In the genomic region with DNA sequence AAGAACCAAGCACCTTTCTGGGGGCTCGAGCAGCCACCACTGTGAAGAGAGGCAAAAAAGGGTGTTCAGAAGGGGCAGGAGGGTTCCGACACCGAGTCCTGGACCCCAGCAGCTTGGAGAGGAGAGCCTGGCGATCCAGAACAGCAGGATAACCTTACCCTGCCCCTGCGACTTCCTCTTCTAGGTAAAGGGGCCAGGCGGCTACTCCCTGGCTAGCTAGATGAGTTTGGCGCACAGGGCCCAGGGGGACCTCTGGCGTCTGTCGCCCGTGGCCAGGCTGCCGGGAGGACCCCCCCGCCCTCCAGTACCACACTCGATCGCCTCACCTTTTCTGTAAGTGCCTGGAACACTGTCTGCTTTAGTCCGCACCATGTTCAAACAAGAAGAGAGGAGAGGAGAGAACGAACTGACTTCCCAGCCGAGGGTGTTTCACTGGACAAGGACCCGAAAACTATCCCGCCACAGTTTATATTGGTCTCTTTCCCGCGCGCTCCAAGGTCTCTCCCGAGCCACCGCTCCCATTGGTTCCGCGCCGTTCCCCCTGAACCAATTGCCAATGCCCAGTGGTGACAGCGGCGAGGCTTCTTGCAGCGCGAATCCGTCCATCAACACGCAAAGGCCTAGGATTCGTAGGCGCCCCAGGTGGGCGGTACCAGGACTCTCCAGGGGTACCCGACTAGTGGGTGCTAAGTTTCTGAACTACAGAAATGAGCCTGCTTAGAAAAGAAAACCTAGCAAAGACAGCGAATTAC, we compare ENCODE assay signal across 8 cellular contexts. TPM values are rescaled to one million over a fixed set of nuclear protein-coding genes. Genes with fewer than 3 reads are reported as not detected.
A peak's percentile ranks its signal among the peaks of the same experiment; 100 is the strongest.
DNase-seq lines count a peak whose midpoint lies in the region; ATAC-seq and TF ChIP-seq lines count a peak whose summit lies in the region.

A gene with protein sequence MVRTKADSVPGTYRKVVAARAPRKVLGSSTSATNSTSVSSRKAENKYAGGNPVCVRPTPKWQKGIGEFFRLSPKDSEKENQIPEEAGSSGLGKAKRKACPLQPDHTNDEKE (minus strand): TSS at position 442 of the 752 bp plus-strand sequence. CDS start 70 bp downstream, at position 372.

- peaks cover 4% of the 10 kb centered on the region for H3K36me3 Mint-ChIP-seq in activated T-helper 1 cell treated with anti-CD3 and anti-CD28 coated beads, Interleukin-12 subunit alpha, Interleukin-12 subunit beta, Interleukin-2, Interleukin-4 antibody, amounts not matched to agents 30 ng/mL and 10 ng/mL and 1 ng/mL, durations not matched to agents 14 hours and 24 hours and 36 hours (ENCODE audit: low read depth)
- H3K36me3 Mint-ChIP-seq in naive thymus-derived CD4-positive, alpha-beta T cell, result peaks cover 0 to 3% (median 0%) of the 10 kb centered on the region in 5 donors
- no peaks in the 10 kb centered on the region for H3K36me3 Mint-ChIP-seq in stimulated activated memory B cell treated with anti-CD40 and anti-IgM and Interleukin-4, amounts not matched to agents 10 μg/mL and 1 μg/mL and 100 μg/mL, for 72 hours

- no peaks in the 10 kb centered on the region for H4K20me1 ChIP-seq in fibroblast of lung (ENCODE audit: control insufficient read depth, extremely low read depth, insufficient read depth, low read length)

- CTCF ChIA-PET in naive thymus-derived CD4-positive, alpha-beta T cell (lab: Charles Lee), result interaction anchor here (0.6 to 1.0 kb wide), 2 partner anchors 11 to 130 kb away, joined by 3 to 4 read pairs; no protein-coding TSS in a partner anchor

- H3K4me1 Mint-ChIP-seq in activated T-helper 1 cell treated with anti-CD3 and anti-CD28 coated beads, Interleukin-12 subunit alpha, Interleukin-12 subunit beta, Interleukin-2, Interleukin-4 antibody, amounts not matched to agents 30 ng/mL and 10 ng/mL and 1 ng/mL, durations not matched to agents 14 hours and 24 hours and 36 hours (ENCODE audit: low read depth), result peaks cover 16% of the 10 kb centered on the region
- H3K4me1 Mint-ChIP-seq in naive thymus-derived CD4-positive, alpha-beta T cell, result peaks cover 0 to 36% (median 9%) of the 10 kb centered on the region in 7 donors
- H3K4me1 Mint-ChIP-seq in stimulated activated memory B cell treated with anti-CD40 and anti-IgM and Interleukin-4, amounts not matched to agents 10 μg/mL and 1 μg/mL and 100 μg/mL, for 72 hours, result peaks cover 23% of the 10 kb centered on the region

- peak within 1 kb of the TSS; percentile 50 for H2AFZ ChIP-seq in fibroblast of lung (ENCODE audit: low read length)

- H3K27me3 ChIP-seq in fibroblast of lung (ENCODE audit: control insufficient read depth, insufficient read depth, low read length), result no peaks in the 10 kb centered on the region
- H3K27me3 ChIP-seq in naive thymus-derived CD4-positive, alpha-beta T cell (ENCODE audit: control insufficient read depth in 2 of 2, insufficient read depth in 2 of 2, low read length in 2 of 2), result no peaks in the 10 kb centered on the region

- H3K27me3 Mint-ChIP-seq in activated T-helper 1 cell treated with anti-CD3 and anti-CD28 coated beads, Interleukin-12 subunit alpha, Interleukin-12 subunit beta, Interleukin-2, Interleukin-4 antibody, amounts not matched to agents 30 ng/mL and 10 ng/mL and 1 ng/mL, durations not matched to agents 14 hours and 24 hours and 36 hours (ENCODE audit: insufficient read depth), result no peaks in the 10 kb centered on the region
- H3K27me3 Mint-ChIP-seq in naive thymus-derived CD4-positive, alpha-beta T cell, result no peaks in the 10 kb centered on the region
- H3K27me3 Mint-ChIP-seq in stimulated activated memory B cell treated with anti-CD40 and anti-IgM and Interleukin-4, amounts not matched to agents 10 μg/mL and 1 μg/mL and 100 μg/mL, for 72 hours, result no peaks in the 10 kb centered on the region

- H3K4me3 ChIP-seq in LNCaP clone FGC (ENCODE audit: low read depth, low read length), result peak within 1 kb of the TSS; percentile 80
- H3K4me3 ChIP-seq in fibroblast of lung (replicated peaks in 1 of 4; ENCODE audit: control extremely low read depth in 1 of 4, insufficient read depth in 1 of 4, low read depth in 3 of 4, low read length in 4 of 4), result peak within 1 kb of the TSS; percentile 55 to 67 (median 60)
- peak within 1 kb of the TSS; percentile 66 for H3K4me3 ChIP-seq in naive thymus-derived CD4-positive, alpha-beta T cell (ENCODE audit: low read length)

- peak; percentile 100 for ATAC-seq in naive thymus-derived CD4-positive, alpha-beta T cell
- ATAC-seq in stimulated activated memory B cell treated with anti-CD40 and anti-IgM and Interleukin-4, amounts not matched to agents 10 μg/mL and 1 μg/mL and 100 μg/mL, for 72 hours, result peak; percentile 100

- H3K9ac ChIP-seq in fibroblast of lung (ENCODE audit: insufficient read depth, low read length), result peak within 1 kb of the TSS; percentile 41

- POLR2A ChIA-PET in naive thymus-derived CD4-positive, alpha-beta T cell (lab: Charles Lee), result interaction anchor here (0.6 to 1.0 kb wide), 3 partner anchors 10 to 753 kb away, joined by 3 to 6 read pairs (median 5); no protein-coding TSS in a partner anchor

- H3K4me2 ChIP-seq in fibroblast of lung (ENCODE audit: extremely low read depth, insufficient read depth, low read length), result peak within 1 kb of the TSS; percentile 68

- peak within 1 kb of the TSS; percentile 94 for H3K4me3 Mint-ChIP-seq in activated T-helper 1 cell treated with anti-CD3 and anti-CD28 coated beads, Interleukin-12 subunit alpha, Interleukin-12 subunit beta, Interleukin-2, Interleukin-4 antibody, amounts not matched to agents 30 ng/mL and 10 ng/mL and 1 ng/mL, durations not matched to agents 14 hours and 24 hours and 36 hours
- peak within 1 kb of the TSS; percentile 79 to 97 (median 94) for H3K4me3 Mint-ChIP-seq in naive thymus-derived CD4-positive, alpha-beta T cell
- peak within 1 kb of the TSS; percentile 87 for H3K4me3 Mint-ChIP-seq in stimulated activated memory B cell treated with anti-CD40 and anti-IgM and Interleukin-4, amounts not matched to agents 10 μg/mL and 1 μg/mL and 100 μg/mL, for 72 hours

- DNase-seq in ELF-1 (ENCODE audit: low read depth, low spot score) (peak; percentile 96), H4 (ENCODE audit: low spot score) (peak; percentile 97), LNCaP clone FGC (ENCODE audit: low read depth) (peak; percentile 83), RPMI8226 (peak; percentile 99), fibroblast of lung (ENCODE audit: low read depth in 2 of 2) (peak; percentile 93 to 95)
- peak; percentile 93 for DNase-seq in activated T-helper 1 cell treated with anti-CD3 and anti-CD28 coated beads, Interleukin-12 subunit alpha, Interleukin-12 subunit beta, Interleukin-2, Interleukin-4 antibody, amounts not matched to agents 30 ng/mL and 10 ng/mL and 1 ng/mL, durations not matched to agents 14 hours and 24 hours and 36 hours (ENCODE audit: low spot score)
- DNase-seq in naive thymus-derived CD4-positive, alpha-beta T cell, result peak; percentile 72 to 91 (median 85)

- intact Hi-C loops in activated T-helper 1 cell treated with anti-CD3 and anti-CD28 coated beads, Interleukin-12 subunit alpha, Interleukin-12 subunit beta, Interleukin-2, Interleukin-4 antibody, amounts not matched to agents 30 ng/mL and 10 ng/mL and 1 ng/mL, durations not matched to agents 14 hours and 24 hours and 36 hours (cut with micrococcal nuclease), result loop anchor here (1.0 to 5.0 kb wide), 5 partner anchors 25 to 549 kb away; partner anchors contain the start of genes CSNK1G1, HERC1 and PPIB
- intact Hi-C loops in naive thymus-derived CD4-positive, alpha-beta T cell (cut with micrococcal nuclease), result loop anchor here (1.0 to 10.0 kb wide), 8 partner anchors 25 to 924 kb away; partner anchors contain the start of genes CSNK1G1 (in 2 of the 2), PDCD7 (in 1 of the 2), PIF1 (in 1 of the 2) and PLEKHO2 (in 1 of the 2)

- H3K79me2 ChIP-seq in fibroblast of lung (ENCODE audit: control insufficient read depth, insufficient read depth, low read length), result peaks cover 19% of the 10 kb centered on the region

- H3K4me1 ChIP-seq in fibroblast of lung (ENCODE audit: control insufficient read depth, extremely low read depth, insufficient read depth, low read length), result peaks cover 3% of the 10 kb centered on the region
- peaks cover 0 to 4% of the 10 kb centered on the region in 2 donors for H3K4me1 ChIP-seq in naive thymus-derived CD4-positive, alpha-beta T cell (ENCODE audit: control insufficient read depth in 2 of 2, insufficient read depth in 2 of 2, low read length in 2 of 2)

- no peaks in the 10 kb centered on the region for H3K9me3 Mint-ChIP-seq in activated T-helper 1 cell treated with anti-CD3 and anti-CD28 coated beads, Interleukin-12 subunit alpha, Interleukin-12 subunit beta, Interleukin-2, Interleukin-4 antibody, amounts not matched to agents 30 ng/mL and 10 ng/mL and 1 ng/mL, durations not matched to agents 14 hours and 24 hours and 36 hours
- no peaks in the 10 kb centered on the region for H3K9me3 Mint-ChIP-seq in naive thymus-derived CD4-positive, alpha-beta T cell
- H3K9me3 Mint-ChIP-seq in stimulated activated memory B cell treated with anti-CD40 and anti-IgM and Interleukin-4, amounts not matched to agents 10 μg/mL and 1 μg/mL and 100 μg/mL, for 72 hours, result no peaks in the 10 kb centered on the region

- H3K36me3 ChIP-seq in fibroblast of lung (ENCODE audit: control insufficient read depth, insufficient read depth, low read length), result no peaks in the 10 kb centered on the region
- H3K36me3 ChIP-seq in naive thymus-derived CD4-positive, alpha-beta T cell (ENCODE audit: control insufficient read depth in 2 of 3, insufficient read depth in 3 of 3, low read length in 3 of 3), result no peaks in the 10 kb centered on the region

- no peaks in the 10 kb centered on the region for H3K9me3 ChIP-seq in fibroblast of lung (ENCODE audit: control insufficient read depth, insufficient read depth, low read depth, low read length)
- H3K9me3 ChIP-seq in naive thymus-derived CD4-positive, alpha-beta T cell (ENCODE audit: control insufficient read depth in 2 of 3, low read length in 3 of 3), result no peaks in the 10 kb centered on the region

- TF ChIP-seq CTCF in LNCaP clone FGC (IDR thresholded peaks at IDR 0.05; ENCODE audit: control insufficient read depth, extremely low read depth, insufficient read depth) (no peak), fibroblast of lung (conservative IDR thresholded peaks at IDR 0.05 in 1 of 2, IDR thresholded peaks at IDR 0.05 in 1 of 2; ENCODE audit: low read depth in 1 of 2, low read length in 2 of 2) (no peak)

- peak within 1 kb of the TSS; percentile 92 for H3K27ac Mint-ChIP-seq in activated T-helper 1 cell treated with anti-CD3 and anti-CD28 coated beads, Interleukin-12 subunit alpha, Interleukin-12 subunit beta, Interleukin-2, Interleukin-4 antibody, amounts not matched to agents 30 ng/mL and 10 ng/mL and 1 ng/mL, durations not matched to agents 14 hours and 24 hours and 36 hours
- H3K27ac Mint-ChIP-seq in naive thymus-derived CD4-positive, alpha-beta T cell, result peak within 1 kb of the TSS; percentile 11 to 88 (median 60)
- H3K27ac Mint-ChIP-seq in stimulated activated memory B cell treated with anti-CD40 and anti-IgM and Interleukin-4, amounts not matched to agents 10 μg/mL and 1 μg/mL and 100 μg/mL, for 72 hours, result peak within 1 kb of the TSS; percentile 58

- H3K27ac ChIP-seq in fibroblast of lung (ENCODE audit: insufficient read depth, low read length), result peak within 1 kb of the TSS; percentile 55
- peak within 1 kb of the TSS; percentile 57 for H3K27ac ChIP-seq in naive thymus-derived CD4-positive, alpha-beta T cell (ENCODE audit: low read depth, low read length)

RNA-seq across cellular contexts. Expression of the gene that starts here (rescaled TPM):
- 158 and 274 TPM in 2 replicates for total RNA-seq in H4 (2014; rRNA removed; shearing (Covaris generic))
- 58.6 and 69.8 TPM in 2 replicates for total RNA-seq in activated T-helper 1 cell treated with anti-CD3 and anti-CD28 coated beads, Interleukin-12 subunit alpha, Interleukin-12 subunit beta, Interleukin-2, Interleukin-4 antibody, amounts not matched to agents 30 ng/mL and 10 ng/mL and 1 ng/mL, durations not matched to agents 14 hours and 24 hours and 36 hours
- total RNA-seq in fibroblast of lung, result 4.1 and 53.2 TPM in 2 replicates
- 70.6 and 180 TPM in 2 replicates for polyA plus RNA-seq in fibroblast of lung
- polyA plus RNA-seq in fibroblast of lung (2012), result 43.1 and 115 TPM in 2 replicates
- 57.7 and 83.7 TPM in 2 replicates for polyA minus RNA-seq in fibroblast of lung (ENCODE audit: low replicate concordance)
- total RNA-seq in naive thymus-derived CD4-positive, alpha-beta T cell, result 10 to 100 TPM in 1 of 5 experiments, 1 to 10 TPM in 3, under 1 TPM in 1; 0.85 to 58.7 (median 1.2) TPM
- polyA plus RNA-seq in naive thymus-derived CD4-positive, alpha-beta T cell, result not detected

Comparison
In these comparisons a context has a peak if more than half of its experiments do, and no peak if none do; other contexts are left out.
1. Peak in every context shown above with its lines: DNase-seq, ATAC-seq, H3K4me3 ChIP-seq and H3K27ac ChIP-seq.
2. RNA of the gene that starts here (polyA plus RNA-seq): 43.1 to 180 TPM in fibroblast of lung; not detected in naive thymus-derived CD4-positive, alpha-beta T cell; every median in the first group is over 10 times any median in the second.